Comparison of ENCODE assay signal across 2 cellular contexts in genomic region chr7:2705371-2706096, GRCh38.
TF ChIP-seq lines count a peak whose summit lies in the region.

No MANE protein-coding gene starts in this region.

TF ChIP-seq in H1, 55 proteins besides CTCF, POLR2A, EP300 and RAD21:
- TF ChIP-seq POLR2AphosphoS5 (IDR thresholded peaks at IDR 0.05; ENCODE audit: low read depth, low read length) (no peak; the same call in 1 of the 2 replicates), POU5F1 (IDR thresholded peaks at IDR 0.05; ENCODE audit: low read depth, low read length) (no peak), RXRA (IDR thresholded peaks at IDR 0.05; ENCODE audit: insufficient read depth, low read depth, low read length) (no peak), SRF (IDR thresholded peaks at IDR 0.05; ENCODE audit: low read depth, low read length) (no peak), BCL11A (IDR thresholded peaks at IDR 0.05; ENCODE audit: low read depth in 2 of 2, low read length in 2 of 2) (no peak)

TF ChIP-seq in WTC11, 78 proteins besides CTCF, POLR2A, EP300 and RAD21:
- TF ChIP-seq SMAD3 (CRISPR knock-in tag; IDR thresholded peaks at IDR 0.05; ENCODE audit: borderline replicate concordance) = no peak
- no peak for TF ChIP-seq ZNF423 (CRISPR knock-in tag; IDR thresholded peaks at IDR 0.05)
- TF ChIP-seq SMAD4 (CRISPR knock-in tag; IDR thresholded peaks at IDR 0.05) = no peak
- TF ChIP-seq FOXP4 (CRISPR knock-in tag; IDR thresholded peaks at IDR 0.05) = no peak
- TF ChIP-seq GABPB1 (CRISPR knock-in tag; IDR thresholded peaks at IDR 0.05) = no peak
- TF ChIP-seq ZNF121 (CRISPR knock-in tag; IDR thresholded peaks at IDR 0.05) = no peak
- no peak for TF ChIP-seq JAZF1 (CRISPR knock-in tag; IDR thresholded peaks at IDR 0.05)
- no peak for TF ChIP-seq ATF3 (CRISPR knock-in tag; conservative IDR thresholded peaks at IDR 0.05)
- no peak for TF ChIP-seq ZNF512 (CRISPR knock-in tag; IDR thresholded peaks at IDR 0.05; ENCODE audit: borderline replicate concordance)
- no peak for TF ChIP-seq JUN (CRISPR knock-in tag; IDR thresholded peaks at IDR 0.05)
- TF ChIP-seq NFATC4 (CRISPR knock-in tag; IDR thresholded peaks at IDR 0.05) = no peak
- TF ChIP-seq IRF2 (CRISPR knock-in tag; IDR thresholded peaks at IDR 0.05; ENCODE audit: borderline replicate concordance, low read depth) = no peak
